7 cellular contexts compared by ENCODE assay signal in the genomic region with DNA sequence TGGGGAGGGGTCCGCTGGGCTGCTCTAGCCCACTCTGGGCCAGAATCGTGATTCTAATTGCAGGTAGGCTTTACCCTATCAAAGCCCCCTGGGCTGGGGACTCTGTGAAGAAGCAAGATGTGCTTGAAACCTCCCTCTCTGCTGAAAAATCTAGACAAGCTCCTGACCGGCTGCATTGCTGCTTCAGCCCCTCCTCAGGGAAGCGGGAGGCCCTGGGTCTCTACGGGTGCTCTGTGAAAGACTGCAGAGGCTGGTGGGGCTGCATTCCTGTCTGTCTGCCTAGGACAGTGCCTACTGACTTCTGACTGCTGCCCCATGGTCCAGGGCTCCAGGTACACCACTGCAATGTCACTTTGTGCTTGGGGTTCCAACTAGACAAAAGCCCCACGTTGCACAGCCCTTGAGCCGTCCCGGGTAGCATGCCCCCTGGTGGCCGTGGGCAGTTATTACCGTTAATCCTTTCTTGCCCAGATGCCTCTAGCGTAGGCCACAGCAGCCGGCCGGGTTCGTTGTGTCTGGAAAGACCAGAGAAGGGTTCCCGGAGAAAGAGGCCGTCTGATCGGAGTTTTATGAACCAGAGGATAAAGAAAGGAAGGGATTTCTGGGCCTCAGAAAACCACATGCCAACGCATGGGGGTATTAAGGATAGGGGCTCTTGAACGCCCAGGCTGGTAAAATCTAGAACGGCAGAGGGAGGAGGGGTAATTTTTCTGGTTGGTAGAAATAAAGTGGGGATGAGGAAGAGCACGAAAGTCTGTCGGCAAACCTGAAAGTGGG. TPM values are rescaled to one million over a fixed set of nuclear protein-coding genes. Genes with fewer than 3 reads are reported as not detected.
DNase-seq lines count a peak whose midpoint lies in the region; ATAC-seq and TF ChIP-seq lines count a peak whose summit lies in the region.

No MANE protein-coding gene starts in this region.

- H3K4me3 Mint-ChIP-seq in activated CD8-positive, alpha-beta T cell treated with anti-CD3 and anti-CD28 coated beads, Interleukin-2, amount 10 ng/mL, durations not matched to agents 7 days and 5 days, result no peak overlapping the region
- no peak overlapping the region for H3K4me3 Mint-ChIP-seq in osteocyte (ENCODE audit: unreplicated experiment)

- POLR2A ChIA-PET in activated CD8-positive, alpha-beta T cell treated with anti-CD3 and anti-CD28 coated beads, Interleukin-2, amount 10 ng/mL, durations not matched to agents 7 days and 5 days (lab: Charles Lee), result no interaction called here

- peak; percentile 68 for ATAC-seq in activated CD8-positive, alpha-beta T cell treated with anti-CD3 and anti-CD28 coated beads, Interleukin-2, amount 10 ng/mL, durations not matched to agents 7 days and 5 days

- H3K9me3 Mint-ChIP-seq in activated CD8-positive, alpha-beta T cell treated with anti-CD3 and anti-CD28 coated beads, Interleukin-2, amount 10 ng/mL, durations not matched to agents 7 days and 5 days (ENCODE audit: insufficient read depth), result no peaks in the 10 kb centered on the region
- no peaks in the 10 kb centered on the region for H3K9me3 Mint-ChIP-seq in osteocyte (ENCODE audit: unreplicated experiment)

- no peaks in the 10 kb centered on the region for H3K36me3 Mint-ChIP-seq in activated CD8-positive, alpha-beta T cell treated with anti-CD3 and anti-CD28 coated beads, Interleukin-2, amount 10 ng/mL, durations not matched to agents 7 days and 5 days (ENCODE audit: low read depth)
- H3K36me3 Mint-ChIP-seq in osteocyte (ENCODE audit: unreplicated experiment), result no peaks in the 10 kb centered on the region

- no peak for DNase-seq in HFF-Myc (ENCODE audit: extremely low read depth, low read depth)
- peak; percentile 53 for DNase-seq in NCI-H345 (lab: John Stamatoyannopoulos, UW)
- peak; percentile 63 for DNase-seq in activated CD8-positive, alpha-beta T cell treated with anti-CD3 and anti-CD28 coated beads, Interleukin-2, amount 10 ng/mL, durations not matched to agents 7 days and 5 days
- no peak for DNase-seq in epithelial cell of proximal tubule (ENCODE audit: low read depth)
- DNase-seq in osteocyte (ENCODE audit: extremely low spot score, unreplicated experiment), result no peak
- DNase-seq in cortex of kidney (lab: John Stamatoyannopoulos, UW), result no peak

- TF ChIP-seq CTCF in GM12872 (IDR thresholded peaks at IDR 0.05; ENCODE audit: insufficient read depth, low read depth, low read length) (peak; percentile 89), HFF-Myc (IDR thresholded peaks at IDR 0.05; ENCODE audit: low read depth, low read length, missing control alignments) (peak; percentile 85), epithelial cell of proximal tubule (conservative IDR thresholded peaks at IDR 0.05; ENCODE audit: low read depth, low read length) (peak; percentile 86), osteocyte (IDR thresholded peaks at IDR 0.05) (peak; percentile 69)

- no peak overlapping the region for H3K27ac Mint-ChIP-seq in activated CD8-positive, alpha-beta T cell treated with anti-CD3 and anti-CD28 coated beads, Interleukin-2, amount 10 ng/mL, durations not matched to agents 7 days and 5 days
- no peak overlapping the region for H3K27ac Mint-ChIP-seq in osteocyte (ENCODE audit: unreplicated experiment)

- no peaks in the 10 kb centered on the region for H3K4me1 Mint-ChIP-seq in activated CD8-positive, alpha-beta T cell treated with anti-CD3 and anti-CD28 coated beads, Interleukin-2, amount 10 ng/mL, durations not matched to agents 7 days and 5 days (ENCODE audit: low read depth)
- peaks cover 4% of the 10 kb centered on the region for H3K4me1 Mint-ChIP-seq in osteocyte (ENCODE audit: unreplicated experiment)

- CTCF ChIA-PET in activated CD8-positive, alpha-beta T cell treated with anti-CD3 and anti-CD28 coated beads, Interleukin-2, amount 10 ng/mL, durations not matched to agents 7 days and 5 days (lab: Charles Lee), result interaction anchor here (1.4 to 4.7 kb wide), 2 partner anchors 11 to 292 kb away, joined by 7 to 46 read pairs; no protein-coding TSS in a partner anchor

- no peak overlapping the region for H3K4me3 ChIP-seq in HFF-Myc (replicated peaks; ENCODE audit: low read depth, low read length)
- H3K4me3 ChIP-seq in epithelial cell of proximal tubule (ENCODE audit: low read depth, low read length), result no peak overlapping the region

- no peaks in the 10 kb centered on the region for H3K27me3 Mint-ChIP-seq in activated CD8-positive, alpha-beta T cell treated with anti-CD3 and anti-CD28 coated beads, Interleukin-2, amount 10 ng/mL, durations not matched to agents 7 days and 5 days (ENCODE audit: low read depth)
- no peaks in the 10 kb centered on the region for H3K27me3 Mint-ChIP-seq in osteocyte (ENCODE audit: unreplicated experiment)

RNA-seq across cellular contexts. Expression of a gene that starts 15.9 kb away (rescaled TPM):
- total RNA-seq in activated CD8-positive, alpha-beta T cell treated with anti-CD3 and anti-CD28 coated beads, Interleukin-2, amount 10 ng/mL, durations not matched to agents 7 days and 5 days, result not detected
- total RNA-seq in epithelial cell of proximal tubule (not detected in 2 replicates), osteocyte (not detected in 2 replicates)

RNA-seq across cellular contexts. Expression of a gene that starts 49.2 kb away (rescaled TPM):
- under 1 TPM; 0.13 TPM for total RNA-seq in activated CD8-positive, alpha-beta T cell treated with anti-CD3 and anti-CD28 coated beads, Interleukin-2, amount 10 ng/mL, durations not matched to agents 7 days and 5 days
- total RNA-seq in epithelial cell of proximal tubule (27.8 and 35.1 TPM in 2 replicates), osteocyte (19.3 and 22.7 TPM in 2 replicates)

Comparison
In these comparisons a context has a peak if more than half of its experiments do, and no peak if none do; other contexts are left out.
1. DNase-seq: peak in NCI-H345 (single experiment) and activated CD8-positive, alpha-beta T cell treated with anti-CD3 and anti-CD28 coated beads, Interleukin-2, amount 10 ng/mL, durations not matched to agents 7 days and 5 days (single experiment); none in HFF-Myc (single experiment), epithelial cell of proximal tubule (single experiment), osteocyte (single experiment) and cortex of kidney (single experiment).
2. RNA of a gene that starts 49.2 kb away (total RNA-seq): 27.8 to 35.1 TPM in epithelial cell of proximal tubule and 19.3 to 22.7 TPM in osteocyte; 0.13 TPM in activated CD8-positive, alpha-beta T cell treated with anti-CD3 and anti-CD28 coated beads, Interleukin-2, amount 10 ng/mL, durations not matched to agents 7 days and 5 days; every median in the first group is over 10 times any median in the second.
3. Peak in every context shown above with its lines, with median percentiles within 50 percentile points of each other: CTCF ChIP-seq.